ENCODE assay signal across 8 cellular contexts in the genomic region with DNA sequence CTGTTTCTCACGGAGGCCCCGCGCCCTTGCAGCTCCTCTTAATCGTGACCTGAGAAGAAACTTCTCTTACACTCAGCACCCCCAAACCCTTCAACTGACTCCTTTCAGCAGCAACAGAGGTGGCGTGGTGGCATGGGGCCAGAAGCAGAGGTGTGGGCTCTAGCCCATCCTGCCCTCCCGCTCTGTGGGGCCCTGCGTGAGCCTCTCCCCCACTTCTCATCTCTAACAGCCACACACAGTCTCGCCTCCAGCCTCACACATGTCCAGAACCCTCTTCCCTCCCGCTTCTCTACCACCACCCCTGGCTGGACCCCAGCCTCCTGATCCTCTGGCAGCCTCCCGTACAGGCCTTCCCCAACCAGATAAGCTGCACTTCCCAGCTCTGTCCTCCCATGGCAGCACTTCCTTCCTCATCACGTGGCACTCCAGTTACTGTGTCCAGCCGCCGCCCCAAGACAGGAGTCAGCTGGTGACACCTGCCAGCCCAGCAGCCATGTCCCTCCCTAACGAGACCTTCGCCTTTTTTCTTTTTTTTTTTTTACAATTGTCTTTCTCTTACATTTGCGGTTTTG. TPM values are rescaled to one million over a fixed set of nuclear protein-coding genes. Genes with fewer than 3 reads are reported as not detected.
DNase-seq lines count a peak whose midpoint lies in the region; ATAC-seq, FAIRE-seq and TF ChIP-seq lines count a peak whose summit lies in the region.

No MANE protein-coding gene starts in this region.

- peak overlapping the region; percentile 65 to 68 for H3K27ac ChIP-seq in kidney (ENCODE audit: low read depth in 2 of 2, low read length in 2 of 2)
- H3K27ac ChIP-seq in stomach smooth muscle (ENCODE audit: low read length) = peak overlapping the region; percentile 49

- H3K4me1 ChIP-seq in kidney (ENCODE audit: control insufficient read depth in 1 of 2, insufficient read depth in 1 of 2, low read depth in 1 of 2, low read length in 2 of 2) (peaks cover 21 to 35% of the 10 kb centered on the region in 2 donors), stomach smooth muscle (ENCODE audit: control insufficient read depth, insufficient read depth, low read length) (peaks cover 60% of the 10 kb centered on the region)

- FAIRE-seq in kidney (lab: Jason Lieb, UNC) (no peak), urothelium cell line (lab: Jason Lieb, UNC) (no peak)

- peak overlapping the region in 1 of 2 donors; percentile 14 for H3K9ac ChIP-seq in kidney (ENCODE audit: low read length in 2 of 2)
- no peak overlapping the region for H3K9ac ChIP-seq in stomach smooth muscle (ENCODE audit: low read length in 2 of 2)

- H3K36me3 ChIP-seq in kidney (ENCODE audit: control insufficient read depth in 1 of 2, insufficient read depth in 2 of 2, low read length in 2 of 2) (peaks cover 2 to 5% of the 10 kb centered on the region in 2 donors), stomach smooth muscle (ENCODE audit: control insufficient read depth in 2 of 2, insufficient read depth in 2 of 2, low read length in 2 of 2) (peaks cover 0 to 6% of the 10 kb centered on the region in 2 donors)

- H3K4me3 ChIP-seq in kidney (ENCODE audit: low read length in 2 of 2) (no peak overlapping the region), stomach smooth muscle (ENCODE audit: low read length in 2 of 2) (no peak overlapping the region)

- TF ChIP-seq CTCF in kidney (IDR thresholded peaks at IDR 0.05; ENCODE audit: borderline replicate concordance, extremely low read depth, insufficient read depth) = no peak

- no peaks in the 10 kb centered on the region for H3K27me3 ChIP-seq in stomach smooth muscle (ENCODE audit: control insufficient read depth in 1 of 2, insufficient read depth in 2 of 2, low read length in 2 of 2)

- H3K9me3 ChIP-seq in kidney (ENCODE audit: control insufficient read depth in 1 of 2, low read length in 2 of 2) (no peaks in the 10 kb centered on the region), stomach smooth muscle (ENCODE audit: control insufficient read depth in 2 of 2, low read length in 2 of 2) (no peaks in the 10 kb centered on the region)

- DNase-seq in activated CD8-positive, alpha-beta memory T cell treated with anti-CD3 and anti-CD28 coated beads, Interleukin-2, amount 50 U/mL, for 4 hours = peak; percentile 49
- DNase-seq in kidney = peak; percentile 80
- DNase-seq in NCI-H748 (lab: John Stamatoyannopoulos, UW; ENCODE audit: unreplicated experiment) = no peak
- no peak for DNase-seq in urothelium cell line (ENCODE audit: low spot score)
- no peak for DNase-seq in NCI-H2107 (lab: John Stamatoyannopoulos, UW)

- ATAC-seq in GM19023 (IDR thresholded peaks at IDR 0.05; ENCODE audit: unreplicated experiment) = peak; percentile 11
- ATAC-seq in HG03139 (IDR thresholded peaks at IDR 0.05; ENCODE audit: unreplicated experiment) = peak; percentile 23

- intact Hi-C loops in kidney (cut with DNase I) = loop anchor here (5.0 to 10.0 kb wide), 2 partner anchors 107 to 129 kb away; no protein-coding TSS in a partner anchor

RNA-seq across cellular contexts. Expression of a gene that starts 30.5 kb away (rescaled TPM):
- 72.1 TPM for total RNA-seq in kidney
- 145 TPM for polyA plus RNA-seq in kidney (ENCODE audit: insufficient read depth, low read depth, low replicate concordance)

RNA-seq across cellular contexts. Expression of a gene that starts 34.8 kb away (rescaled TPM):
- 8.5 TPM for total RNA-seq in kidney
- 6.3 TPM for polyA plus RNA-seq in kidney (ENCODE audit: insufficient read depth, low read depth, low replicate concordance)

Comparison
In these comparisons a context has a peak if more than half of its experiments do, and no peak if none do; other contexts are left out.
1. DNase-seq: peak in activated CD8-positive, alpha-beta memory T cell treated with anti-CD3 and anti-CD28 coated beads, Interleukin-2, amount 50 U/mL, for 4 hours (single experiment) and kidney (single experiment); none in NCI-H748 (single experiment), urothelium cell line (single experiment) and NCI-H2107 (single experiment).